26 cellular contexts compared by ENCODE assay signal in the genomic region with DNA sequence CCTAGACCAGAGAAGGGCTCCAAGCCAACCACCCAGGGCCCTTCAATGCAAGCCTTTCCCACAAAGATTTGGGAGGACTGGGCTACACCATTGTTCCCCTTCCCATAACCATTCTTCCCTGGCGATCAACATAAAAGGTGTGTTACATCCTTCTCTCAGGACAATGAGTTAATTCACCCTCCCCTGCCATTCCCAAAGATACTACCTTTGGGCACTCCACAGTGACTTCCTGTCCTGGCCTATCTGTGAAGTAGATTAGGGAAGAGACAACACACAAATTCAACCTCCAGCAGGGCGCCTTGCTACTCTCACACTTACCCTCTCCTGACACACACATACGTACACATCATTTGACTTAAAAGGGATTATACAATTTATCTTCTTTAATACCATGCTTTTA. TPM values are rescaled to one million over a fixed set of nuclear protein-coding genes. Genes with fewer than 3 reads are reported as not detected.
A peak's percentile ranks its signal among the peaks of the same experiment; 100 is the strongest.
DNase-seq lines count a peak whose midpoint lies in the region; ATAC-seq, FAIRE-seq and TF ChIP-seq lines count a peak whose summit lies in the region.
"Had no signal": no experiment of that assay in that cellular context is flagged by ENCODE, and none has a peak within 500 bp of the region (broad histone marks: within the 10 kb centered on the region; RNA-seq: fewer than 3 reads in every experiment).

No MANE protein-coding gene starts in this region.

- no peak for DNase-seq in cardiac muscle cell (ENCODE audit: low read depth in 1 of 2, low spot score in 1 of 2)
- no peak for DNase-seq in heart left ventricle
- DNase-seq in neural progenitor cell (ENCODE audit: low spot score), result no peak
- no peak for DNase-seq in omental fat pad (ENCODE audit: low spot score)
- DNase-seq in NCI-H2227 treated with DMSO at 0.1 percent for 48 hours (lab: John Stamatoyannopoulos, UW), result no peak
- no peak for DNase-seq in kidney
- DNase-seq: 8988T; ACHN; CD4-positive, CD25-positive, alpha-beta regulatory T cell; GM23248; H9; MM.1S; NCI-H2029 treated with DMSO at 0.1 percent for 48 hours; NCI-H226; NCI-H510A; NCI-H69; SHP77 had no signal

- no peaks in the 10 kb centered on the region for H3K36me3 Mint-ChIP-seq in neural progenitor cell
- H3K36me3 Mint-ChIP-seq: CD4-positive, CD25-positive, alpha-beta regulatory T cell had no signal

- H3K36me3 ChIP-seq in cardiac muscle cell (no peaks in the 10 kb centered on the region), heart left ventricle (no peaks in the 10 kb centered on the region), gastroesophageal sphincter (no peaks in the 10 kb centered on the region), neural progenitor cell (no peaks in the 10 kb centered on the region), kidney (ENCODE audit: control insufficient read depth in 1 of 2, insufficient read depth in 2 of 2, low read length in 2 of 2) (no peaks in the 10 kb centered on the region)

- H3K4me1 ChIP-seq in cardiac muscle cell (ENCODE audit: low read depth) (peaks cover 43% of the 10 kb centered on the region), heart left ventricle (peaks cover 0 to 26% (median 7%) of the 10 kb centered on the region in 12 donors), gastroesophageal sphincter (peaks cover 0 to 64% (median 8%) of the 10 kb centered on the region in 3 donors), neural progenitor cell (peaks cover 20% of the 10 kb centered on the region), kidney (ENCODE audit: control insufficient read depth in 1 of 2, insufficient read depth in 1 of 2, low read depth in 1 of 2, low read length in 2 of 2) (peaks cover 0 to 12% of the 10 kb centered on the region in 2 donors)

- ATAC-seq in heart left ventricle (no peak), gastroesophageal sphincter (no peak), omental fat pad (ENCODE audit: low FRiP score) (no peak), GM19455 (IDR thresholded peaks at IDR 0.05; ENCODE audit: unreplicated experiment) (no peak)

- H3K27me3 ChIP-seq in cardiac muscle cell (no peaks in the 10 kb centered on the region), heart left ventricle (no peaks in the 10 kb centered on the region), gastroesophageal sphincter (no peaks in the 10 kb centered on the region), neural progenitor cell (no peaks in the 10 kb centered on the region)

- H3K4me2 ChIP-seq in neural progenitor cell, result no peak overlapping the region
- H3K4me2 ChIP-seq: KMS-11 had no signal

- TF ChIP-seq POLR2A in heart left ventricle (IDR thresholded peaks at IDR 0.05) (no peak), gastroesophageal sphincter (IDR thresholded peaks at IDR 0.05) (no peak)

- H4K20me1 ChIP-seq in neural progenitor cell (ENCODE audit: low read depth), result no peaks in the 10 kb centered on the region

- 89 to 92% (median 90%) methylated on average over 3 of the region's 3 CpGs for WGBS in heart left ventricle, 4 donors
- WGBS in gastroesophageal sphincter (ENCODE audit: low coverage in 1 of 2), 2 donors, result 100% methylated on average over 1 of the region's 3 CpGs; no CpG with 5 or more reads in 1 of the 2 donors

- H3K4me1 Mint-ChIP-seq in neural progenitor cell, result peaks cover 50% of the 10 kb centered on the region
- H3K4me1 Mint-ChIP-seq: CD4-positive, CD25-positive, alpha-beta regulatory T cell had no signal

- peaks cover 2% of the 10 kb centered on the region for H3K27me3 Mint-ChIP-seq in neural progenitor cell (ENCODE audit: insufficient read depth, low read depth)

- no peak overlapping the region for H2AFZ ChIP-seq in neural progenitor cell (replicated peaks)
- H2AFZ ChIP-seq: GM23248 had no signal

- peak overlapping the region; percentile 30 for H3K27ac Mint-ChIP-seq in neural progenitor cell
- H3K27ac Mint-ChIP-seq: CD4-positive, CD25-positive, alpha-beta regulatory T cell had no signal

- FAIRE-seq in kidney (lab: Jason Lieb, UNC), result no peak
- FAIRE-seq: D721Med, GM18507, HTR-8/SVneo had no signal

- H3K9me3 ChIP-seq in cardiac muscle cell (ENCODE audit: low read depth) (no peaks in the 10 kb centered on the region), heart left ventricle (no peaks in the 10 kb centered on the region), gastroesophageal sphincter (no peaks in the 10 kb centered on the region), neural progenitor cell (ENCODE audit: low read depth) (no peaks in the 10 kb centered on the region), kidney (ENCODE audit: control insufficient read depth in 1 of 2, low read length in 2 of 2) (no peaks in the 10 kb centered on the region)

- H3K79me2 ChIP-seq in neural progenitor cell (ENCODE audit: low read depth), result no peaks in the 10 kb centered on the region

- H3F3A ChIP-seq in neural progenitor cell (ENCODE audit: low read depth), result no peaks in the 10 kb centered on the region

- TF ChIP-seq CTCF in cardiac muscle cell (IDR thresholded peaks at IDR 0.05; ENCODE audit: low read depth, low read length) (no peak), heart left ventricle (IDR thresholded peaks at IDR 0.05) (no peak), gastroesophageal sphincter (IDR thresholded peaks at IDR 0.05) (no peak), neural progenitor cell (IDR thresholded peaks at IDR 0.05) (no peak), omental fat pad (IDR thresholded peaks at IDR 0.05) (no peak), kidney (IDR thresholded peaks at IDR 0.05; ENCODE audit: borderline replicate concordance, extremely low read depth, insufficient read depth) (no peak)

- intact Hi-C loops in heart left ventricle (cut with DNase I) (no loop called here), kidney (cut with DNase I) (no loop called here)

- no peak for TF ChIP-seq EP300 in gastroesophageal sphincter (IDR thresholded peaks at IDR 0.05)

- H3K27ac ChIP-seq in cardiac muscle cell (peak overlapping the region; percentile 87), heart left ventricle (no peak overlapping the region), gastroesophageal sphincter (peak overlapping the region in 3 of 4 donors; percentile 1 to 73 (median 70)), neural progenitor cell (no peak overlapping the region), kidney (ENCODE audit: low read depth in 2 of 2, low read length in 2 of 2) (no peak overlapping the region)
- H3K27ac ChIP-seq: KMS-11, RWPE1 had no signal

- H3K9me3 Mint-ChIP-seq in neural progenitor cell, result no peaks in the 10 kb centered on the region
- H3K9me3 Mint-ChIP-seq: CD4-positive, CD25-positive, alpha-beta regulatory T cell; H9 had no signal

- H3K9ac ChIP-seq in neural progenitor cell (no peak overlapping the region), kidney (ENCODE audit: low read length in 2 of 2) (no peak overlapping the region)
- H3K9ac ChIP-seq: GM23248, KMS-11 had no signal

- H3K4me3 Mint-ChIP-seq in neural progenitor cell, result no peak overlapping the region
- H3K4me3 Mint-ChIP-seq: CD4-positive, CD25-positive, alpha-beta regulatory T cell; H9 had no signal

- H3K4me3 ChIP-seq in cardiac muscle cell (no peak overlapping the region), heart left ventricle (no peak overlapping the region), gastroesophageal sphincter (no peak overlapping the region), neural progenitor cell (no peak overlapping the region), kidney (ENCODE audit: low read length in 2 of 2) (no peak overlapping the region)
- H3K4me3 ChIP-seq: GM23248 had no signal

RNA-seq across cellular contexts. Expression of gene IL17B, which starts 23.2 kb away (rescaled TPM):
- total RNA-seq in cardiac muscle cell, result 6.4 and 9.0 TPM in 2 replicates
- 3.9 and 5.8 TPM in 2 replicates for polyA plus RNA-seq in cardiac muscle cell
- under 1 TPM in 2 of 9 donors, not detected in 7; 0.35 to 0.42 TPM for total RNA-seq in heart left ventricle
- under 1 TPM in 1 of 2 donors, not detected in 1; 0.33 TPM for polyA plus RNA-seq in heart left ventricle
- total RNA-seq in gastroesophageal sphincter, result 1 to 10 TPM; 2.3 to 7.2 (median 4.0) TPM
- not detected in 2 replicates for total RNA-seq in neural progenitor cell (ENCODE audit: low replicate concordance)
- total RNA-seq in omental fat pad, result 1 to 10 TPM in 1 of 4 donors, not detected in 3; 1.1 TPM
- 1.4 TPM for total RNA-seq in kidney
- 4.7 TPM for polyA plus RNA-seq in kidney (ENCODE audit: insufficient read depth, low read depth, low replicate concordance)
- total RNA-seq: CD4-positive, CD25-positive, alpha-beta regulatory T cell; Daoy; GM23248; H9; SK-MEL-5 had no signal
- polyA plus RNA-seq: CD4-positive, CD25-positive, alpha-beta regulatory T cell had no signal

RNA-seq across cellular contexts. Expression of gene PCYOX1L, which starts 44.4 kb away (rescaled TPM):
- total RNA-seq in cardiac muscle cell, result 14.4 and 16.1 TPM in 2 replicates
- 15.3 and 17.6 TPM in 2 replicates for polyA plus RNA-seq in cardiac muscle cell
- total RNA-seq in heart left ventricle, result 1 to 10 TPM; 2.3 to 6.8 (median 3.7) TPM
- polyA plus RNA-seq in heart left ventricle, result 1 to 10 TPM; 2.3 to 6.5 TPM
- 1 to 10 TPM; 2.5 to 4.7 (median 3.8) TPM for total RNA-seq in gastroesophageal sphincter
- 16.4 and 28.3 TPM in 2 replicates for total RNA-seq in neural progenitor cell (ENCODE audit: low replicate concordance)
- 1 to 10 TPM; 2.3 to 3.9 (median 2.5) TPM for total RNA-seq in omental fat pad
- 7.2 TPM for total RNA-seq in kidney
- 9.0 TPM for polyA plus RNA-seq in kidney (ENCODE audit: insufficient read depth, low read depth, low replicate concordance)

RNA-seq across cellular contexts. Expression of gene GRPEL2, which starts 57.0 kb away (rescaled TPM):
- total RNA-seq in cardiac muscle cell (4.9 and 5.1 TPM in 2 replicates), heart left ventricle (10 to 100 TPM in 5 of 9 donors, 1 to 10 TPM in 4; 6.7 to 14.0 (median 10.2) TPM), gastroesophageal sphincter (10 to 100 TPM in 3 of 4 donors, 1 to 10 TPM in 1; 9.3 to 12.0 (median 11.1) TPM), neural progenitor cell (ENCODE audit: low replicate concordance) (27.0 and 42.5 TPM in 2 replicates), omental fat pad (10 to 100 TPM; 10.9 to 18.4 (median 15.9) TPM), kidney (16.9 TPM)
- polyA plus RNA-seq in cardiac muscle cell (4.2 and 6.6 TPM in 2 replicates), heart left ventricle (1 to 10 TPM; 5.1 to 6.8 TPM), kidney (ENCODE audit: insufficient read depth, low read depth, low replicate concordance) (7.6 TPM)

Comparison
In these comparisons a context has a peak if more than half of its experiments do, and no peak if none do; other contexts are left out.
1. H3K27ac ChIP-seq: peak in cardiac muscle cell (single experiment) and gastroesophageal sphincter (3 of 4); none in heart left ventricle (0 of 12), neural progenitor cell (single experiment) and kidney (0 of 2).